39 cellular contexts compared by ENCODE assay signal in genomic region chrX:111616786-111617185, GRCh38.
"Had no signal": no experiment of that assay in that cellular context is flagged by ENCODE, and none has a peak within 500 bp of the region (broad histone marks: within the 10 kb centered on the region; RNA-seq: fewer than 3 reads in every experiment).

No MANE protein-coding gene starts in this region.

- H3K9me3 ChIP-seq: adrenal gland, ascending aorta, body of pancreas, breast epithelium had no signal

- H3K27me3 ChIP-seq: adrenal gland, ascending aorta, body of pancreas, brain microvascular endothelial cell, cardiac muscle cell had no signal

- H3K9me3 Mint-ChIP-seq: activated naive CD4-positive, alpha-beta T cell treated with anti-CD3 and anti-CD28 coated beads for 36 hours; activated naive CD4-positive, alpha-beta T cell treated with anti-CD3 and anti-CD28 coated beads, Interleukin-2, amount 10 ng/mL, durations not matched to agents 7 days and 5 days; activated naive CD4-positive, alpha-beta T cell treated with anti-CD3 and anti-CD28 coated beads, Interleukin-2, amount 50 U/mL, for 24 hours; activated naive CD4-positive, alpha-beta T cell treated with anti-CD3 and anti-CD28 coated beads, Interleukin-2, amount 50 U/mL, for 72 hours; activated naive CD8-positive, alpha-beta T cell treated with anti-CD3 and anti-CD28 coated beads for 36 hours; activated naive CD8-positive, alpha-beta T cell treated with anti-CD3 and anti-CD28 coated beads, Interleukin-2, amount 50 U/mL, for 24 hours; activated T-cell treated with anti-CD3 and anti-CD28 coated beads, Interleukin-2, amount 50 U/mL, for 4 hours; activated T-helper 1 cell treated with anti-CD3 and anti-CD28 coated beads, Interleukin-12 subunit alpha, Interleukin-12 subunit beta, Interleukin-2, Interleukin-4 antibody, amounts not matched to agents 30 ng/mL and 10 ng/mL and 1 ng/mL, durations not matched to agents 14 hours and 24 hours and 36 hours; activated T-helper 2 cell treated with anti-CD3 and anti-CD28 coated beads, Interferon-gamma antibody, Interleukin-2, Interleukin-4, amounts not matched to agents 10 μg/mL and 5 μg/mL and 100 μg/mL, durations not matched to agents 14 hours and 24 hours and 36 hours; central memory CD8-positive, alpha-beta T cell had no signal

- H3K27ac ChIP-seq: adrenal gland, ascending aorta, body of pancreas, brain microvascular endothelial cell, breast epithelium, cardiac muscle cell had no signal

- H3K4me1 Mint-ChIP-seq: activated naive CD4-positive, alpha-beta T cell treated with anti-CD3 and anti-CD28 coated beads, Interleukin-2, amount 10 ng/mL, durations not matched to agents 7 days and 5 days; activated naive CD4-positive, alpha-beta T cell treated with anti-CD3 and anti-CD28 coated beads, Interleukin-2, amount 50 U/mL, for 24 hours; activated naive CD8-positive, alpha-beta T cell treated with anti-CD3 and anti-CD28 coated beads for 36 hours; activated naive CD8-positive, alpha-beta T cell treated with anti-CD3 and anti-CD28 coated beads, Interleukin-2, amount 10 ng/mL, durations not matched to agents 7 days and 5 days; activated naive CD8-positive, alpha-beta T cell treated with anti-CD3 and anti-CD28 coated beads, Interleukin-2, amount 50 U/mL, for 24 hours; activated T-helper 17 cell treated with anti-CD3 and anti-CD28 coated beads, Interleukin-2, amount 50 U/mL, for 72 hours; brain; central memory CD8-positive, alpha-beta T cell had no signal

- FAIRE-seq: bronchial epithelial cell had no signal

- ATAC-seq: activated naive CD4-positive, alpha-beta T cell treated with anti-CD3 and anti-CD28 coated beads, Interleukin-2, amount 50 U/mL, for 72 hours; activated naive CD8-positive, alpha-beta T cell treated with anti-CD3 and anti-CD28 coated beads, Interleukin-2, amount 50 U/mL, for 24 hours; activated T-cell treated with anti-CD3 and anti-CD28 coated beads, Interleukin-2, amount 50 U/mL, for 4 hours; activated T-cell treated with anti-CD3 and anti-CD28 coated beads, Interleukin-2, amount 50 U/mL, for 72 hours; activated T-helper 17 cell treated with anti-CD3 and anti-CD28 coated beads, Interleukin-2, amount 50 U/mL, for 72 hours; body of pancreas had no signal

- H3K4me3 ChIP-seq: adrenal gland, ascending aorta, body of pancreas, breast epithelium, cardiac muscle cell had no signal

- H3K27ac Mint-ChIP-seq: activated naive CD4-positive, alpha-beta T cell treated with anti-CD3 and anti-CD28 coated beads for 36 hours; activated naive CD4-positive, alpha-beta T cell treated with anti-CD3 and anti-CD28 coated beads, Interleukin-2, amount 10 ng/mL, durations not matched to agents 7 days and 5 days; activated naive CD4-positive, alpha-beta T cell treated with anti-CD3 and anti-CD28 coated beads, Interleukin-2, amount 50 U/mL, for 24 hours; activated naive CD4-positive, alpha-beta T cell treated with anti-CD3 and anti-CD28 coated beads, Interleukin-2, amount 50 U/mL, for 72 hours; activated naive CD8-positive, alpha-beta T cell; activated naive CD8-positive, alpha-beta T cell treated with anti-CD3 and anti-CD28 coated beads for 36 hours; activated naive CD8-positive, alpha-beta T cell treated with anti-CD3 and anti-CD28 coated beads, Interleukin-2, amount 10 ng/mL, durations not matched to agents 7 days and 5 days; activated naive CD8-positive, alpha-beta T cell treated with anti-CD3 and anti-CD28 coated beads, Interleukin-2, amount 50 U/mL, for 24 hours; activated T-cell treated with anti-CD3 and anti-CD28 coated beads, Interleukin-2, amount 50 U/mL, for 24 hours; activated T-cell treated with anti-CD3 and anti-CD28 coated beads, Interleukin-2, amount 50 U/mL, for 72 hours; activated T-helper 1 cell treated with anti-CD3 and anti-CD28 coated beads, Interleukin-12 subunit alpha, Interleukin-12 subunit beta, Interleukin-2, Interleukin-4 antibody, amounts not matched to agents 30 ng/mL and 10 ng/mL and 1 ng/mL, durations not matched to agents 14 hours and 24 hours and 36 hours; activated T-helper 17 cell treated with anti-CD3 and anti-CD28 coated beads, Interleukin-2, amount 50 U/mL, for 72 hours; activated T-helper 2 cell treated with anti-CD3 and anti-CD28 coated beads, Interferon-gamma antibody, Interleukin-2, Interleukin-4, amounts not matched to agents 10 μg/mL and 5 μg/mL and 100 μg/mL, durations not matched to agents 14 hours and 24 hours and 36 hours; brain had no signal

- H3K36me3 ChIP-seq: adrenal gland, ascending aorta, brain microvascular endothelial cell, breast epithelium, cardiac muscle cell had no signal

- H3K4me1 ChIP-seq: adrenal gland, ascending aorta, body of pancreas, breast epithelium had no signal

- DNase-seq: activated effector memory CD4-positive, alpha-beta T cell treated with anti-CD3 and anti-CD28 coated beads, Interleukin-2, amount 50 U/mL, for 16 hours; activated effector memory CD4-positive, alpha-beta T cell treated with Interleukin-2 at 50 U/mL for 16 hours; activated gamma-delta T cell; activated gamma-delta T cell treated with Interleukin-2 at 50 U/mL for 16 hours; activated naive CD4-positive, alpha-beta T cell; activated naive CD4-positive, alpha-beta T cell treated with anti-CD3 and anti-CD28 coated beads for 36 hours; activated naive CD4-positive, alpha-beta T cell treated with anti-CD3 and anti-CD28 coated beads, Interleukin-2, amount 10 ng/mL, durations not matched to agents 7 days and 5 days; activated naive CD4-positive, alpha-beta T cell treated with anti-CD3 and anti-CD28 coated beads, Interleukin-2, amount 50 U/mL, for 16 hours; activated naive CD4-positive, alpha-beta T cell treated with Interleukin-2 at 50 U/mL for 16 hours; activated naive CD8-positive, alpha-beta T cell treated with anti-CD3 and anti-CD28 coated beads for 36 hours; activated naive CD8-positive, alpha-beta T cell treated with anti-CD3 and anti-CD28 coated beads, Interleukin-2, amount 10 ng/mL, durations not matched to agents 7 days and 5 days; activated naive CD8-positive, alpha-beta T cell treated with anti-CD3 and anti-CD28 coated beads, Interleukin-2, amount 50 U/mL, for 24 hours; activated T-cell treated with anti-CD3 and anti-CD28 coated beads, Interleukin-2, amount 50 U/mL, for 1 hour; activated T-cell treated with anti-CD3 and anti-CD28 coated beads, Interleukin-2, amount 50 U/mL, for 24 hours; activated T-cell treated with anti-CD3 and anti-CD28 coated beads, Interleukin-2, amount 50 U/mL, for 4 hours; activated T-cell treated with anti-CD3 and anti-CD28 coated beads, Interleukin-2, amount 50 U/mL, for 48 hours; activated T-cell treated with anti-CD3 and anti-CD28 coated beads, Interleukin-2, amount 50 U/mL, for 72 hours; adrenal gland; amniotic stem cell; amygdala; anterior cingulate cortex; aorta; body of pancreas; brain microvascular endothelial cell; caudate nucleus; central memory CD4-positive, alpha-beta T cell; cerebellar nuclear complex had no signal

- H3K27me3 Mint-ChIP-seq: activated naive CD4-positive, alpha-beta T cell treated with anti-CD3 and anti-CD28 coated beads, Interleukin-2, amount 10 ng/mL, durations not matched to agents 7 days and 5 days; activated naive CD8-positive, alpha-beta T cell; activated naive CD8-positive, alpha-beta T cell treated with anti-CD3 and anti-CD28 coated beads for 36 hours; activated naive CD8-positive, alpha-beta T cell treated with anti-CD3 and anti-CD28 coated beads, Interleukin-2, amount 10 ng/mL, durations not matched to agents 7 days and 5 days; activated T-helper 17 cell treated with anti-CD3 and anti-CD28 coated beads, Interleukin-2, amount 50 U/mL, for 72 hours; brain; central memory CD8-positive, alpha-beta T cell had no signal

- H3K4me3 Mint-ChIP-seq: activated naive CD4-positive, alpha-beta T cell treated with anti-CD3 and anti-CD28 coated beads for 36 hours; activated naive CD4-positive, alpha-beta T cell treated with anti-CD3 and anti-CD28 coated beads, Interleukin-2, amount 10 ng/mL, durations not matched to agents 7 days and 5 days; activated naive CD4-positive, alpha-beta T cell treated with anti-CD3 and anti-CD28 coated beads, Interleukin-2, amount 50 U/mL, for 24 hours; activated naive CD8-positive, alpha-beta T cell; activated naive CD8-positive, alpha-beta T cell treated with anti-CD3 and anti-CD28 coated beads for 36 hours; activated naive CD8-positive, alpha-beta T cell treated with anti-CD3 and anti-CD28 coated beads, Interleukin-2, amount 10 ng/mL, durations not matched to agents 7 days and 5 days; activated naive CD8-positive, alpha-beta T cell treated with anti-CD3 and anti-CD28 coated beads, Interleukin-2, amount 50 U/mL, for 24 hours; activated T-cell treated with anti-CD3 and anti-CD28 coated beads, Interleukin-2, amount 50 U/mL, for 24 hours; activated T-cell treated with anti-CD3 and anti-CD28 coated beads, Interleukin-2, amount 50 U/mL, for 4 hours; activated T-cell treated with anti-CD3 and anti-CD28 coated beads, Interleukin-2, amount 50 U/mL, for 72 hours; activated T-helper 1 cell treated with anti-CD3 and anti-CD28 coated beads, Interleukin-12 subunit alpha, Interleukin-12 subunit beta, Interleukin-2, Interleukin-4 antibody, amounts not matched to agents 30 ng/mL and 10 ng/mL and 1 ng/mL, durations not matched to agents 14 hours and 24 hours and 36 hours; activated T-helper 17 cell treated with anti-CD3 and anti-CD28 coated beads, Interleukin-2, amount 50 U/mL, for 72 hours; brain; central memory CD8-positive, alpha-beta T cell had no signal

- H3K36me3 Mint-ChIP-seq: activated naive CD4-positive, alpha-beta T cell treated with anti-CD3 and anti-CD28 coated beads, Interleukin-2, amount 10 ng/mL, durations not matched to agents 7 days and 5 days; activated naive CD4-positive, alpha-beta T cell treated with anti-CD3 and anti-CD28 coated beads, Interleukin-2, amount 50 U/mL, for 24 hours; activated naive CD4-positive, alpha-beta T cell treated with anti-CD3 and anti-CD28 coated beads, Interleukin-2, amount 50 U/mL, for 72 hours; activated naive CD8-positive, alpha-beta T cell; activated naive CD8-positive, alpha-beta T cell treated with anti-CD3 and anti-CD28 coated beads for 36 hours; activated naive CD8-positive, alpha-beta T cell treated with anti-CD3 and anti-CD28 coated beads, Interleukin-2, amount 10 ng/mL, durations not matched to agents 7 days and 5 days; brain had no signal
